In genomic region chrX:64908121-64908520, GRCh38 we compare ENCODE assay signal across 24 cellular contexts.
"Had no signal": no experiment of that assay in that cellular context is flagged by ENCODE, and none has a peak within 500 bp of the region (broad histone marks: within the 10 kb centered on the region; RNA-seq: fewer than 3 reads in every experiment).

No MANE protein-coding gene starts in this region.

- H3K9me3 Mint-ChIP-seq: natural killer cell treated with Interleukin-12 subunit alpha and Interleukin-12 subunit beta and Interleukin-15 and Interleukin-18, amount 100 ng/mL, for 72 hours had no signal

- H3K36me3 ChIP-seq: left ventricle myocardium inferior, ovary, right atrium auricular region, thyroid gland, transverse colon, upper lobe of left lung, vagina had no signal

- DNase-seq: islet precursor cell; left ventricle myocardium inferior; mesendoderm; naive thymus-derived CD4-positive, alpha-beta T cell; ovary; stimulated activated CD4-positive, alpha-beta T cell treated with anti-CD3 and anti-CD28 coated beads, Interleukin-12 subunit alpha, Interleukin-12 subunit beta, amount 100 ng/mL, for 4 hours; stimulated activated CD4-positive, alpha-beta T cell treated with anti-CD3 and anti-CD28 coated beads, Interleukin-15, amount 100 ng/mL, for 24 hours; stimulated activated CD4-positive, alpha-beta T cell treated with anti-CD3 and anti-CD28 coated beads, Interleukin-2, amount 100 ng/mL, for 24 hours; stimulated activated CD4-positive, alpha-beta T cell treated with anti-CD3 and anti-CD28 coated beads, Interleukin-4, amount 100 ng/mL, for 1 hour; stimulated activated naive B cell treated with anti-CD40 and anti-IgM and Interleukin-4, amounts not matched to agents 10 μg/mL and 1 μg/mL and 100 μg/mL, for 72 hours; stimulated activated naive CD8-positive, alpha-beta T cell treated with anti-CD3 and anti-CD28 coated beads, Interleukin-15, Interleukin-2, amounts not matched to agents 100 U/mL and 50 U/mL, for 24 hours; stomach; testis; thyroid gland; transverse colon; upper lobe of left lung had no signal

- H3K4me1 ChIP-seq: left ventricle myocardium inferior, right atrium auricular region, stomach, testis, thyroid gland, transverse colon, upper lobe of left lung, vagina had no signal

- H3K4me3 Mint-ChIP-seq: mesothelial cell of epicardium; naive thymus-derived CD4-positive, alpha-beta T cell; natural killer cell treated with Interleukin-12 subunit alpha and Interleukin-12 subunit beta and Interleukin-15 and Interleukin-18, amount 100 ng/mL, for 72 hours; stimulated activated naive B cell treated with anti-CD40 and anti-IgM and Interleukin-4, amounts not matched to agents 10 μg/mL and 1 μg/mL and 100 μg/mL, for 72 hours had no signal

- ATAC-seq: naive thymus-derived CD4-positive, alpha-beta T cell; natural killer cell treated with Interleukin-12 subunit alpha and Interleukin-12 subunit beta and Interleukin-15 and Interleukin-18, amount 100 ng/mL, for 72 hours; sciatic nerve; stimulated activated naive B cell treated with anti-CD40 and anti-IgM and Interleukin-4, amounts not matched to agents 10 μg/mL and 1 μg/mL and 100 μg/mL, for 72 hours; stimulated activated naive CD8-positive, alpha-beta T cell treated with anti-CD3 and anti-CD28 coated beads, Interleukin-15, Interleukin-2, amounts not matched to agents 100 U/mL and 50 U/mL, for 24 hours had no signal

- H3K27ac ChIP-seq: left ventricle myocardium inferior, ovary, right atrium auricular region, skin epidermis, stomach, testis, thyroid gland, transverse colon, upper lobe of left lung, vagina had no signal

- H3K27me3 Mint-ChIP-seq: naive thymus-derived CD4-positive, alpha-beta T cell; progenitor cell of endocrine pancreas; stimulated activated naive B cell treated with anti-CD40 and anti-IgM and Interleukin-4, amounts not matched to agents 10 μg/mL and 1 μg/mL and 100 μg/mL, for 72 hours had no signal

- H3K27me3 ChIP-seq: ovary, right atrium auricular region, stomach, testis, thyroid gland, transverse colon, upper lobe of left lung, vagina had no signal

- H3K9me3 ChIP-seq: ovary, testis, thyroid gland, transverse colon, upper lobe of left lung, vagina had no signal

- H3K4me3 ChIP-seq: left ventricle myocardium inferior, lung, ovary, right atrium auricular region, skin epidermis, stomach, testis, thyroid gland, transverse colon, upper lobe of left lung, vagina had no signal

- H3K4me1 Mint-ChIP-seq: mesothelial cell of epicardium; naive thymus-derived CD4-positive, alpha-beta T cell; stimulated activated naive B cell treated with anti-CD40 and anti-IgM and Interleukin-4, amounts not matched to agents 10 μg/mL and 1 μg/mL and 100 μg/mL, for 72 hours had no signal

- H3K27ac Mint-ChIP-seq: mesothelial cell of epicardium; natural killer cell treated with Interleukin-12 subunit alpha and Interleukin-12 subunit beta and Interleukin-15 and Interleukin-18, amount 100 ng/mL, for 72 hours; progenitor cell of endocrine pancreas; stimulated activated naive B cell treated with anti-CD40 and anti-IgM and Interleukin-4, amounts not matched to agents 10 μg/mL and 1 μg/mL and 100 μg/mL, for 72 hours had no signal
